In the genomic region with DNA sequence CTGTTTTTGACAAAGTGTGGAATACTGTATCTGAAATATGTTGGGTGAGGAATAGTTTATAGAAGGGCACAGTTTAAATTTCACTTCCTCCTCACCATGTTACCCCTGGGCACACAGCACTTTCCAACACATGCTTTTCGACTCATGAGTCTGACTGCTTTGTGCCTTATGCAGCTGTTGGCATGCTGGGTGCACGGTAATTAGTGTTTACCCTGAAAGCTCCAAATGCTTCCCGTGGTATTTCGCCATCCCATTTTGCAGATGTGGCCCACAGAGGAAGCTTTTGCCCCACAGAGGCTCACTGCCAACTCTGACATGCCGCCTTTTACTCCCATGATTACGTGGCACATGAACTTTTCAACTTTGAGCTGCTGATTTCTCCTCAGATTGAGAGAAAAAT, we compare ENCODE assay signal across 14 cellular contexts.
DNase-seq lines count a peak whose midpoint lies in the region; ATAC-seq and TF ChIP-seq lines count a peak whose summit lies in the region.
"Had no signal": no experiment of that assay in that cellular context is flagged by ENCODE, and none has a peak within 500 bp of the region (broad histone marks: within the 10 kb centered on the region; RNA-seq: fewer than 3 reads in every experiment).

No MANE protein-coding gene starts in this region.

- H3K4me3 Mint-ChIP-seq in endodermal cell: no peak overlapping the region
- no peak overlapping the region for H3K4me3 Mint-ChIP-seq in activated T-helper 17 cell treated with anti-CD3 and anti-CD28 coated beads, Interleukin-2, amount 50 U/mL, for 72 hours
- H3K4me3 Mint-ChIP-seq: nephron, type B pancreatic cell had no signal

- no peak for TF ChIP-seq POLR2A in NB4 (IDR thresholded peaks at IDR 0.05; ENCODE audit: extremely low read depth, insufficient read length)

- TF ChIP-seq CTCF in AG10803 (conservative IDR thresholded peaks at IDR 0.05; ENCODE audit: low read length) (no peak), NB4 (IDR thresholded peaks at IDR 0.05; ENCODE audit: low read depth, low read length) (no peak), endodermal cell (conservative IDR thresholded peaks at IDR 0.05) (no peak)

- H3K4me1 ChIP-seq in endodermal cell (ENCODE audit: control insufficient read depth, insufficient read depth, low read length): peaks cover 2% of the 10 kb centered on the region

- H3K27me3 Mint-ChIP-seq in endodermal cell (ENCODE audit: insufficient read depth): no peaks in the 10 kb centered on the region
- no peaks in the 10 kb centered on the region for H3K27me3 Mint-ChIP-seq in activated T-helper 17 cell treated with anti-CD3 and anti-CD28 coated beads, Interleukin-2, amount 50 U/mL, for 72 hours
- H3K27me3 Mint-ChIP-seq: type B pancreatic cell had no signal

- H3K36me3 Mint-ChIP-seq in endodermal cell (ENCODE audit: low read depth): no peaks in the 10 kb centered on the region
- no peaks in the 10 kb centered on the region for H3K36me3 Mint-ChIP-seq in activated T-helper 17 cell treated with anti-CD3 and anti-CD28 coated beads, Interleukin-2, amount 50 U/mL, for 72 hours (ENCODE audit: low read depth)
- H3K36me3 Mint-ChIP-seq: type B pancreatic cell had no signal

- H3K4me3 ChIP-seq in AG10803 (ENCODE audit: low read length): no peak overlapping the region
- H3K4me3 ChIP-seq in NB4 (ENCODE audit: low read depth, low read length): no peak overlapping the region
- H3K4me3 ChIP-seq in endodermal cell (ENCODE audit: low read length): no peak overlapping the region
- H3K4me3 ChIP-seq: BLaER1 had no signal

- H3K4me1 Mint-ChIP-seq in endodermal cell: peaks cover 13% of the 10 kb centered on the region
- H3K4me1 Mint-ChIP-seq in activated T-helper 17 cell treated with anti-CD3 and anti-CD28 coated beads, Interleukin-2, amount 50 U/mL, for 72 hours: peaks cover 6% of the 10 kb centered on the region

- no peak overlapping the region for H3K27ac Mint-ChIP-seq in endodermal cell
- no peak overlapping the region for H3K27ac Mint-ChIP-seq in activated T-helper 17 cell treated with anti-CD3 and anti-CD28 coated beads, Interleukin-2, amount 50 U/mL, for 72 hours
- H3K27ac Mint-ChIP-seq: type B pancreatic cell had no signal

- DNase-seq in AG10803 (ENCODE audit: low read depth) (peak; percentile 73), NB4 (ENCODE audit: low read depth) (peak; percentile 64), endodermal cell (no peak), mucosa of gallbladder (ENCODE audit: low spot score) (peak; percentile 56), hepatic stellate cell (ENCODE audit: low spot score) (no peak)
- DNase-seq in stimulated activated naive CD4-positive, alpha-beta T cell treated with Interleukin-2 at 50 U/mL for 16 hours (lab: John Stamatoyannopoulos, UW): no peak
- DNase-seq: dermis blood vessel endothelial cell; NCI-H1092 treated with DMSO at 0.1 percent for 48 hours; NK-92 treated with Interleukin-12 subunit alpha and Interleukin-12 subunit beta, amount 100 ng/mL, for 24 hours had no signal

- WGBS in endodermal cell (ENCODE audit: insufficient coverage in 1 of 2, insufficient read length in 1 of 2), 2 experiments: 74 to 76% methylated on average over 5 to 6 of the region's 6 CpGs

- no peaks in the 10 kb centered on the region for H3K9me3 Mint-ChIP-seq in endodermal cell
- no peaks in the 10 kb centered on the region for H3K9me3 Mint-ChIP-seq in activated T-helper 17 cell treated with anti-CD3 and anti-CD28 coated beads, Interleukin-2, amount 50 U/mL, for 72 hours
- H3K9me3 Mint-ChIP-seq: nephron, type B pancreatic cell had no signal

- H3K9me3 ChIP-seq in endodermal cell (ENCODE audit: control insufficient read depth, low read length): no peaks in the 10 kb centered on the region
- H3K9me3 ChIP-seq: BLaER1 had no signal

- H3K27ac ChIP-seq in endodermal cell (ENCODE audit: low read depth, low read length): peak overlapping the region; percentile 92
- H3K27ac ChIP-seq: BLaER1 had no signal

- ATAC-seq in GM18498 (IDR thresholded peaks at IDR 0.05; ENCODE audit: unreplicated experiment): no peak
- no peak for ATAC-seq in activated T-helper 17 cell treated with anti-CD3 and anti-CD28 coated beads, Interleukin-2, amount 50 U/mL, for 72 hours (replicated peaks)

- no peaks in the 10 kb centered on the region for H3K27me3 ChIP-seq in endodermal cell (ENCODE audit: control insufficient read depth, insufficient read depth, low read length, poor library complexity, severe bottlenecking)
- H3K27me3 ChIP-seq: BLaER1 had no signal

- no peaks in the 10 kb centered on the region for H3K36me3 ChIP-seq in endodermal cell (ENCODE audit: control insufficient read depth, insufficient read depth, low read length)

- H3K9ac ChIP-seq in endodermal cell (ENCODE audit: extremely low read depth, low read length, poor library complexity, severe bottlenecking): no peak overlapping the region
- H3K9ac ChIP-seq: BLaER1 had no signal

Comparison
In these comparisons a context has a peak if more than half of its experiments do, and no peak if none do; other contexts are left out.
1. DNase-seq: peak in AG10803 (single experiment), NB4 (single experiment) and mucosa of gallbladder (single experiment); none in endodermal cell (single experiment), stimulated activated naive CD4-positive, alpha-beta T cell treated with Interleukin-2 at 50 U/mL for 16 hours (single experiment) and hepatic stellate cell (single experiment).